19 cellular contexts compared by ENCODE assay signal in genomic region chr19:30369833-30370232, GRCh38. TPM values are rescaled to one million over a fixed set of nuclear protein-coding genes. Genes with fewer than 3 reads are reported as not detected.
DNase-seq lines count a peak whose midpoint lies in the region; TF ChIP-seq lines count a peak whose summit lies in the region.
"Had no signal": no experiment of that assay in that cellular context is flagged by ENCODE, and none has a peak within 500 bp of the region (broad histone marks: within the 10 kb centered on the region; RNA-seq: fewer than 3 reads in every experiment).

No MANE protein-coding gene starts in this region.

- TF ChIP-seq POLR2A in tibial nerve (IDR thresholded peaks at IDR 0.05), result no peak

- H3K27ac ChIP-seq in dorsolateral prefrontal cortex (peak overlapping the region in 54 of 59 donors; percentile 0 to 99 (median 92)), tibial nerve (no peak overlapping the region)
- H3K27ac ChIP-seq: GM23248 had no signal

- TF ChIP-seq CTCF in dorsolateral prefrontal cortex (IDR thresholded peaks at IDR 0.05 in 54 of 56, conservative IDR thresholded peaks at IDR 0.05 in 2 of 56; ENCODE audit: low read depth in 1 of 56, partially characterized antibody in 56 of 56), result no peak
- TF ChIP-seq CTCF in tibial nerve (IDR thresholded peaks at IDR 0.05), result no peak

- no peaks in the 10 kb centered on the region for H3K4me1 Mint-ChIP-seq in activated T-cell treated with anti-CD3 and anti-CD28 coated beads, Interleukin-2, amount 50 U/mL, for 24 hours (ENCODE audit: low read depth)

- H3K36me3 Mint-ChIP-seq in activated T-cell treated with anti-CD3 and anti-CD28 coated beads, Interleukin-2, amount 50 U/mL, for 24 hours (ENCODE audit: low read depth), result no peaks in the 10 kb centered on the region
- H3K36me3 Mint-ChIP-seq: CD4-positive, alpha-beta memory T cell had no signal

- no peak overlapping the region for H3K4me3 ChIP-seq in dorsolateral prefrontal cortex
- no peak overlapping the region for H3K4me3 ChIP-seq in tibial nerve
- H3K4me3 ChIP-seq: GM23248 had no signal

- H3K9me3 ChIP-seq in tibial nerve, result no peaks in the 10 kb centered on the region

- peaks cover 17% of the 10 kb centered on the region for H3K27me3 Mint-ChIP-seq in activated T-cell treated with anti-CD3 and anti-CD28 coated beads, Interleukin-2, amount 50 U/mL, for 24 hours

- no peaks in the 10 kb centered on the region for H3K36me3 ChIP-seq in tibial nerve

- WGBS in tibial nerve, 2 donors, result 67 to 69% methylated on average over 6 of the region's 6 CpGs

- no peaks in the 10 kb centered on the region for H3K9me3 Mint-ChIP-seq in activated T-cell treated with anti-CD3 and anti-CD28 coated beads, Interleukin-2, amount 50 U/mL, for 24 hours

- H3K4me1 ChIP-seq in tibial nerve, result peaks cover 0 to 32% (median 6%) of the 10 kb centered on the region in 4 donors

- H3K27ac Mint-ChIP-seq in activated T-cell treated with anti-CD3 and anti-CD28 coated beads, Interleukin-2, amount 50 U/mL, for 24 hours, result no peak overlapping the region
- H3K27ac Mint-ChIP-seq: CD4-positive, alpha-beta memory T cell; H9; HFFc6 had no signal

- peak; percentile 1 for DNase-seq in activated effector memory CD4-positive, alpha-beta T cell treated with anti-CD3 and anti-CD28 coated beads, Interleukin-2, amount 50 U/mL, for 16 hours
- no peak for DNase-seq in activated effector memory CD4-positive, alpha-beta T cell treated with Interleukin-2 at 50 U/mL for 16 hours
- DNase-seq in dorsolateral prefrontal cortex, result no peak
- peak; percentile 40 for DNase-seq in pons (ENCODE audit: low spot score)
- DNase-seq in tibial nerve (ENCODE audit: low spot score in 2 of 2), result no peak
- no peak for DNase-seq in activated naive CD4-positive, alpha-beta T cell (lab: John Stamatoyannopoulos, UW)
- no peak for DNase-seq in activated T-cell treated with anti-CD3 and anti-CD28 coated beads, Interleukin-2, amount 50 U/mL, for 24 hours
- DNase-seq: C1 segment of cervical spinal cord; Calu3; CD4-positive, alpha-beta memory T cell; COR-L47; DMS53; DMS79 treated with DMSO at 0.1 percent for 48 hours; GF-D8; GM23248; H9; HFFc6 had no signal

- intact Hi-C loops in dorsolateral prefrontal cortex (cut with DNase I), result loop anchor here (10.0 kb wide), 2 partner anchors 75 to 285 kb away; no protein-coding TSS in a partner anchor

- TF ChIP-seq EP300 in tibial nerve (IDR thresholded peaks at IDR 0.05), result no peak

- peaks cover 0 to 66% (median 11%) of the 10 kb centered on the region in 45 donors for H3K27me3 ChIP-seq in dorsolateral prefrontal cortex
- H3K27me3 ChIP-seq in tibial nerve, result no peaks in the 10 kb centered on the region

- no peak overlapping the region for H3K4me3 Mint-ChIP-seq in activated T-cell treated with anti-CD3 and anti-CD28 coated beads, Interleukin-2, amount 50 U/mL, for 24 hours
- H3K4me3 Mint-ChIP-seq: CD4-positive, alpha-beta memory T cell; H9; HFFc6 had no signal

RNA-seq across cellular contexts. Expression of gene ZNF536, which starts 2.4 kb away (rescaled TPM):
- 100 to 1,000 TPM in 7 of 120 experiments, 10 to 100 TPM in 113; 15.6 to 171 (median 49.0) TPM for total RNA-seq in dorsolateral prefrontal cortex
- 10 to 100 TPM; 30.8 to 48.7 (median 40.8) TPM for total RNA-seq in tibial nerve
- total RNA-seq: A172, Calu3, G401, H9, HFFc6 had no signal

Comparison
In these comparisons a context has a peak if more than half of its experiments do, and no peak if none do; other contexts are left out.
1. DNase-seq: peak in activated effector memory CD4-positive, alpha-beta T cell treated with anti-CD3 and anti-CD28 coated beads, Interleukin-2, amount 50 U/mL, for 16 hours (single experiment) and pons (single experiment); none in activated effector memory CD4-positive, alpha-beta T cell treated with Interleukin-2 at 50 U/mL for 16 hours (single experiment), dorsolateral prefrontal cortex (0 of 10), tibial nerve (0 of 2), activated naive CD4-positive, alpha-beta T cell (0 of 4) and activated T-cell treated with anti-CD3 and anti-CD28 coated beads, Interleukin-2, amount 50 U/mL, for 24 hours (single experiment).
2. H3K27ac ChIP-seq: peak in dorsolateral prefrontal cortex (54 of 59); none in tibial nerve (0 of 4).